ENCODE assay signal across 19 cellular contexts in the genomic region with DNA sequence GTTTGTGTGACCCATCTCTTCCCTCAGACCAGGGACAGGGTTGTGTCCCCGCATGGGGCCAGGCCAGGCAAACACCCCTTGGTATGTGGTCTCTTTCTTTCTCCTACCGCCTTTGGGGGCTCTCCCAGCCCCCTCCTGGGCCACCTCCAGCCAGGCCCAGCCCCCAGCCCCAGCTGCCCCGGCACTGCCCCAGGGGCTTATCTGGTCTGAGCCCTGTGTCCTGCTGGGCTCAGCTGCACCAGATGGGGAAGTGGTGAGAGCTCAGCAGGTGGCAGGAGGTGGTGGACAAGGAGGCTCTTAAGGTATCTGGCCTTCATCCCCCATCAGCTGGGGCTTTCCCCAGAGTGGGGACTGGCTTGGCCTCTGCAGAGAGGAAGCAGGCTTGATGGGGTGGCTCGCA. TPM values are rescaled to one million over a fixed set of nuclear protein-coding genes. Genes with fewer than 3 reads are reported as not detected.
DNase-seq lines count a peak whose midpoint lies in the region; ATAC-seq and TF ChIP-seq lines count a peak whose summit lies in the region.
"Had no signal": no experiment of that assay in that cellular context is flagged by ENCODE, and none has a peak within 500 bp of the region (broad histone marks: within the 10 kb centered on the region; RNA-seq: fewer than 3 reads in every experiment).

No MANE protein-coding gene starts in this region.

- ATAC-seq in naive B cell (ENCODE audit: low read depth in 2 of 2) (peak; percentile 33 to 61), sciatic nerve (no peak)
- ATAC-seq: activated CD8-positive, alpha-beta T cell treated with anti-CD3 and anti-CD28 coated beads for 36 hours had no signal

- CTCF ChIA-PET in Calu3 (lab: Charles Lee) = no interaction called here

- no peaks in the 10 kb centered on the region for H3K9me3 ChIP-seq in HUES6 (ENCODE audit: control insufficient read depth, insufficient read depth, low read depth, low read length)
- H3K9me3 ChIP-seq: colonic mucosa, Peyer's patch, spleen had no signal

- no peaks in the 10 kb centered on the region for H3K9me3 Mint-ChIP-seq in naive B cell
- no peaks in the 10 kb centered on the region for H3K9me3 Mint-ChIP-seq in Calu3 (ENCODE audit: low read depth, unreplicated experiment)
- H3K9me3 Mint-ChIP-seq: activated CD8-positive, alpha-beta T cell treated with anti-CD3 and anti-CD28 coated beads for 36 hours; nephron had no signal

- intact Hi-C loops in Calu3 (cut with micrococcal nuclease; ENCODE audit: unreplicated experiment) = no loop called here
- intact Hi-C loops in sciatic nerve (cut with DNase I) = no loop called here

- H3K27me3 ChIP-seq in HUES6 (ENCODE audit: control insufficient read depth, insufficient read depth, low read length) = no peaks in the 10 kb centered on the region; the same call in 1 of the 2 replicates
- H3K27me3 ChIP-seq: colonic mucosa, Peyer's patch had no signal

- peaks cover 9% of the 10 kb centered on the region for H3K4me1 ChIP-seq in HUES6 (ENCODE audit: control insufficient read depth, insufficient read depth, low read length)
- H3K4me1 ChIP-seq: colonic mucosa, Peyer's patch had no signal

- H3K4me3 Mint-ChIP-seq in naive B cell = no peak overlapping the region
- no peak overlapping the region for H3K4me3 Mint-ChIP-seq in Calu3 (ENCODE audit: low read depth, unreplicated experiment)
- H3K4me3 Mint-ChIP-seq: activated CD8-positive, alpha-beta T cell treated with anti-CD3 and anti-CD28 coated beads for 36 hours; activated naive CD8-positive, alpha-beta T cell; nephron had no signal

- H3K27ac Mint-ChIP-seq in naive B cell = no peak overlapping the region
- no peak overlapping the region for H3K27ac Mint-ChIP-seq in Calu3 (ENCODE audit: unreplicated experiment)
- H3K27ac Mint-ChIP-seq: activated CD8-positive, alpha-beta T cell treated with anti-CD3 and anti-CD28 coated beads for 36 hours; activated naive CD8-positive, alpha-beta T cell; nephron had no signal

- H3K36me3 ChIP-seq in HUES6 (ENCODE audit: control insufficient read depth, insufficient read depth, low read length) = no peaks in the 10 kb centered on the region
- H3K36me3 ChIP-seq: colonic mucosa, Peyer's patch, spleen had no signal

- TF ChIP-seq CTCF in GM12865 (IDR thresholded peaks at IDR 0.05; ENCODE audit: insufficient read depth, low read depth, low read length, missing control alignments) (no peak), Calu3 (IDR thresholded peaks at IDR 0.05; ENCODE audit: unreplicated experiment) (no peak)

- H3K4me3 ChIP-seq in GM12865 (ENCODE audit: low read depth, low read length) (no peak overlapping the region), HUES6 (ENCODE audit: low read depth, low read length) (no peak overlapping the region)
- H3K4me3 ChIP-seq: colonic mucosa, Peyer's patch, spleen had no signal

- peak overlapping the region; percentile 3 for H3K9ac ChIP-seq in HUES6 (ENCODE audit: low read length)

- BruUV-seq in Calu3 (replicated peaks; lab: Mats Ljungman, UMichigan) = no TSS peak

- H3K27me3 Mint-ChIP-seq in naive B cell (peaks cover 3 to 31% (median 8%) of the 10 kb centered on the region in 3 donors), Calu3 (ENCODE audit: unreplicated experiment) (peaks cover 55% of the 10 kb centered on the region)

- DNase-seq in GM12865 (ENCODE audit: low read depth) (peak; percentile 39), OCI-M1 (lab: John Stamatoyannopoulos, UW) (peak; percentile 33), naive B cell (no peak), Calu3 (no peak), sciatic nerve (ENCODE audit: low spot score) (no peak), SKM-1 treated with dmso at 0.1 percent for 144 hours (lab: John Stamatoyannopoulos, UW; ENCODE audit: unreplicated experiment) (no peak)
- DNase-seq: activated CD8-positive, alpha-beta T cell treated with anti-CD3 and anti-CD28 coated beads for 36 hours; AML-193; colonic mucosa; hypothalamus; NCI-H2081 treated with DMSO at 0.1 percent for 48 hours; NCI-H526; Peyer's patch; spleen; stimulated activated CD8-positive, alpha-beta memory T cell treated with anti-CD3 and anti-CD28 coated beads, Interleukin-4, amount 100 ng/mL, for 48 hours; SW 1271 had no signal

- H3K36me3 Mint-ChIP-seq in naive B cell (no peaks in the 10 kb centered on the region), Calu3 (ENCODE audit: insufficient read depth, unreplicated experiment) (no peaks in the 10 kb centered on the region)
- H3K36me3 Mint-ChIP-seq: activated naive CD8-positive, alpha-beta T cell had no signal

- H3K4me1 Mint-ChIP-seq in naive B cell = peaks cover 0 to 5% (median 4%) of the 10 kb centered on the region in 3 donors
- H3K4me1 Mint-ChIP-seq in Calu3 (ENCODE audit: low read depth, unreplicated experiment) = no peaks in the 10 kb centered on the region

- no peak overlapping the region for H3K27ac ChIP-seq in HUES6 (ENCODE audit: low read depth, low read length)
- H3K27ac ChIP-seq: colonic mucosa, Peyer's patch, spleen had no signal

RNA-seq across cellular contexts. Expression of gene ADAM11, which starts 8.7 kb away (rescaled TPM):
- under 1 TPM in 1 of 6 donors, not detected in 5; 0.13 TPM for polyA plus RNA-seq in naive B cell (ENCODE audit: low read depth in 6 of 6)
- total RNA-seq in Calu3 (2022) = 0.57 and 1.2 TPM in 2 replicates
- 0.53 TPM for total RNA-seq in sciatic nerve

RNA-seq across cellular contexts. Expression of gene DBF4B, which starts 59.0 kb away (rescaled TPM):
- 1 to 10 TPM in 3 of 6 donors, under 1 TPM in 3; 0.40 to 1.7 (median 0.79) TPM for polyA plus RNA-seq in naive B cell (ENCODE audit: low read depth in 6 of 6)
- total RNA-seq in Calu3 (2022) (44.8 and 47.4 TPM in 2 replicates), sciatic nerve (10.3 TPM)

Comparison
In these comparisons a context has a peak if more than half of its experiments do, and no peak if none do; other contexts are left out.
1. DNase-seq: peak in GM12865 (single experiment) and OCI-M1 (single experiment); none in naive B cell (single experiment), Calu3 (single experiment), sciatic nerve (single experiment) and SKM-1 treated with dmso at 0.1 percent for 144 hours (single experiment).